Comparison of ENCODE assay signal across 12 cellular contexts in genomic region chr1:1432566-1432950, GRCh38. TPM values are rescaled to one million over a fixed set of nuclear protein-coding genes. Genes with fewer than 3 reads are reported as not detected.
DNase-seq lines count a peak whose midpoint lies in the region; ATAC-seq and TF ChIP-seq lines count a peak whose summit lies in the region.
"Had no signal": no experiment of that assay in that cellular context is flagged by ENCODE, and none has a peak within 500 bp of the region (broad histone marks: within the 10 kb centered on the region; RNA-seq: fewer than 3 reads in every experiment).

No MANE protein-coding gene starts in this region.

- CTCF ChIA-PET in activated CD4-positive, alpha-beta memory T cell treated with anti-CD3 and anti-CD28 coated beads, Interleukin-2, amount 10 ng/mL, durations not matched to agents 7 days and 5 days (lab: Charles Lee), result no interaction called here

- H3K4me1 ChIP-seq in mucosa of rectum (ENCODE audit: control insufficient read depth in 2 of 2, insufficient read depth in 2 of 2, low read length in 2 of 2) (peaks cover 52 to 57% of the 10 kb centered on the region in 2 donors), thoracic aorta (ENCODE audit: control insufficient read depth in 1 of 2, low read depth in 2 of 2) (peaks cover 15 to 60% of the 10 kb centered on the region in 2 donors)

- peaks cover 8% of the 10 kb centered on the region for H3K4me1 Mint-ChIP-seq in activated CD4-positive, alpha-beta memory T cell treated with anti-CD3 and anti-CD28 coated beads, Interleukin-2, amount 10 ng/mL, durations not matched to agents 7 days and 5 days

- peak overlapping the region; percentile 78 to 100 (median 97) for H3K27ac ChIP-seq in dorsolateral prefrontal cortex
- H3K27ac ChIP-seq in mucosa of rectum (ENCODE audit: low read depth in 2 of 2, low read length in 2 of 2), result peak overlapping the region; percentile 92 to 93
- H3K27ac ChIP-seq in thoracic aorta, result peak overlapping the region; percentile 26 to 83

- TF ChIP-seq CTCF in LNCaP clone FGC (IDR thresholded peaks at IDR 0.05; ENCODE audit: control insufficient read depth, extremely low read depth, insufficient read depth) (no peak), dorsolateral prefrontal cortex (IDR thresholded peaks at IDR 0.05 in 54 of 56, conservative IDR thresholded peaks at IDR 0.05 in 2 of 56; ENCODE audit: low read depth in 1 of 56, partially characterized antibody in 56 of 56) (no peak), thoracic aorta (IDR thresholded peaks at IDR 0.05) (no peak)

- H3K9me3 Mint-ChIP-seq in activated CD4-positive, alpha-beta memory T cell treated with anti-CD3 and anti-CD28 coated beads, Interleukin-2, amount 10 ng/mL, durations not matched to agents 7 days and 5 days, result no peaks in the 10 kb centered on the region
- H3K9me3 Mint-ChIP-seq: activated naive CD4-positive, alpha-beta T cell treated with anti-CD3 and anti-CD28 coated beads, Interleukin-2, amount 50 U/mL, for 72 hours had no signal

- DNase-seq in LNCaP clone FGC (ENCODE audit: low read depth) (no peak), dorsolateral prefrontal cortex (no peak), thoracic aorta (ENCODE audit: low spot score) (no peak)
- no peak for DNase-seq in activated CD4-positive, alpha-beta memory T cell treated with anti-CD3 and anti-CD28 coated beads, Interleukin-2, amount 10 ng/mL, durations not matched to agents 7 days and 5 days
- DNase-seq: NCI-H187 treated with DMSO at 0.1 percent for 48 hours had no signal

- POLR2A ChIA-PET in activated CD4-positive, alpha-beta memory T cell treated with anti-CD3 and anti-CD28 coated beads, Interleukin-2, amount 10 ng/mL, durations not matched to agents 7 days and 5 days (lab: Charles Lee), result no interaction called here

- intact Hi-C loops in dorsolateral prefrontal cortex (cut with DNase I), result no loop called here

- H3K36me3 Mint-ChIP-seq in activated CD4-positive, alpha-beta memory T cell treated with anti-CD3 and anti-CD28 coated beads, Interleukin-2, amount 10 ng/mL, durations not matched to agents 7 days and 5 days (ENCODE audit: low read depth), result no peaks in the 10 kb centered on the region
- H3K36me3 Mint-ChIP-seq: activated naive CD4-positive, alpha-beta T cell treated with anti-CD3 and anti-CD28 coated beads, Interleukin-2, amount 50 U/mL, for 72 hours had no signal

- H3K27ac Mint-ChIP-seq in activated CD4-positive, alpha-beta memory T cell treated with anti-CD3 and anti-CD28 coated beads, Interleukin-2, amount 10 ng/mL, durations not matched to agents 7 days and 5 days, result no peak overlapping the region
- H3K27ac Mint-ChIP-seq: activated naive CD4-positive, alpha-beta T cell treated with anti-CD3 and anti-CD28 coated beads, Interleukin-2, amount 50 U/mL, for 72 hours had no signal

- peaks cover 20% of the 10 kb centered on the region for H3K27me3 Mint-ChIP-seq in activated CD4-positive, alpha-beta memory T cell treated with anti-CD3 and anti-CD28 coated beads, Interleukin-2, amount 10 ng/mL, durations not matched to agents 7 days and 5 days

- peak overlapping the region; percentile 39 for H3K4me3 ChIP-seq in LNCaP clone FGC (ENCODE audit: low read depth, low read length)
- peak overlapping the region in 24 of 59 donors; percentile 8 to 82 (median 68) for H3K4me3 ChIP-seq in dorsolateral prefrontal cortex
- H3K4me3 ChIP-seq in mucosa of rectum (ENCODE audit: low read length in 2 of 2), result peak overlapping the region in 1 of 2 donors; percentile 25
- no peak overlapping the region for H3K4me3 ChIP-seq in thoracic aorta

- ATAC-seq in thoracic aorta (ENCODE audit: insufficient number of reproducible peaks, low FRiP score, low read depth) (no peak), GM18517 (IDR thresholded peaks at IDR 0.05; ENCODE audit: unreplicated experiment) (no peak), GM21619 (IDR thresholded peaks at IDR 0.05; ENCODE audit: unreplicated experiment) (no peak), HG02840 (IDR thresholded peaks at IDR 0.05; ENCODE audit: low FRiP score, unreplicated experiment) (no peak)
- ATAC-seq: activated CD4-positive, CD25-positive, alpha-beta regulatory T cell treated with anti-CD3 and anti-CD28 coated beads, Interleukin-2, amount 50 U/mL, for 24 hours had no signal

- peak overlapping the region in 1 of 2 donors; percentile 65 for H3K9ac ChIP-seq in mucosa of rectum (ENCODE audit: low read depth in 1 of 2, low read length in 2 of 2)

- H3K9me3 ChIP-seq in mucosa of rectum (ENCODE audit: control insufficient read depth in 2 of 2, low read length in 2 of 2) (no peaks in the 10 kb centered on the region), thoracic aorta (no peaks in the 10 kb centered on the region)

- H3K36me3 ChIP-seq in mucosa of rectum (ENCODE audit: control insufficient read depth in 2 of 2, insufficient read depth in 2 of 2, low read length in 2 of 2), result no peaks in the 10 kb centered on the region
- no peaks in the 10 kb centered on the region for H3K36me3 ChIP-seq in thoracic aorta

- no peak overlapping the region for H3K4me3 Mint-ChIP-seq in activated CD4-positive, alpha-beta memory T cell treated with anti-CD3 and anti-CD28 coated beads, Interleukin-2, amount 10 ng/mL, durations not matched to agents 7 days and 5 days

- H3K27me3 ChIP-seq in dorsolateral prefrontal cortex (no peaks in the 10 kb centered on the region), mucosa of rectum (ENCODE audit: control insufficient read depth in 2 of 2, insufficient read depth in 2 of 2, low read length in 2 of 2) (peaks cover 6 to 7% of the 10 kb centered on the region in 2 donors), thoracic aorta (replicated peaks; ENCODE audit: insufficient read depth) (no peaks in the 10 kb centered on the region)

RNA-seq across cellular contexts. Expression of gene VWA1, which starts 2.9 kb away (rescaled TPM):
- total RNA-seq in dorsolateral prefrontal cortex, result 100 to 1,000 TPM in 33 of 120 experiments, 10 to 100 TPM in 87; 27.4 to 258 (median 73.3) TPM
- 10 to 100 TPM; 21.7 to 23.6 TPM for total RNA-seq in thoracic aorta
- under 1 TPM; 0.33 to 0.45 TPM for total RNA-seq in activated CD4-positive, alpha-beta memory T cell treated with anti-CD3 and anti-CD28 coated beads, Interleukin-2, amount 10 ng/mL, durations not matched to agents 7 days and 5 days

RNA-seq across cellular contexts. Expression of gene ANKRD65, which starts 11.5 kb away (rescaled TPM):
- total RNA-seq in dorsolateral prefrontal cortex, result 10 to 100 TPM in 118 of 120 experiments, 1 to 10 TPM in 2; 4.0 to 63.5 (median 26.5) TPM
- total RNA-seq in thoracic aorta, result under 1 TPM in 1 of 2 donors, not detected in 1; 0.68 TPM
- total RNA-seq in activated CD4-positive, alpha-beta memory T cell treated with anti-CD3 and anti-CD28 coated beads, Interleukin-2, amount 10 ng/mL, durations not matched to agents 7 days and 5 days, result not detected
- total RNA-seq: RPMI7951 had no signal

RNA-seq across cellular contexts. Expression of gene ATAD3C, which starts 16.9 kb away (rescaled TPM):
- total RNA-seq in dorsolateral prefrontal cortex (10 to 100 TPM in 10 of 120 experiments, 1 to 10 TPM in 109, under 1 TPM in 1; 0.94 to 16.5 (median 3.5) TPM), thoracic aorta (under 1 TPM in 1 of 2 donors, not detected in 1; 0.27 TPM)
- total RNA-seq in activated CD4-positive, alpha-beta memory T cell treated with anti-CD3 and anti-CD28 coated beads, Interleukin-2, amount 10 ng/mL, durations not matched to agents 7 days and 5 days, result 1 to 10 TPM in 1 of 2 experiments, under 1 TPM in 1; 0.98 to 1.4 TPM
- total RNA-seq: RPMI7951 had no signal

RNA-seq across cellular contexts. Expression of gene MRPL20, which starts 25.5 kb away (rescaled TPM):
- total RNA-seq in dorsolateral prefrontal cortex (100 to 1,000 TPM in 12 of 120 experiments, 10 to 100 TPM in 108; 56.0 to 114 (median 86.3) TPM), thoracic aorta (100 to 1,000 TPM in 1 of 2 donors, 10 to 100 TPM in 1; 96.9 to 121 TPM)
- total RNA-seq in activated CD4-positive, alpha-beta memory T cell treated with anti-CD3 and anti-CD28 coated beads, Interleukin-2, amount 10 ng/mL, durations not matched to agents 7 days and 5 days, result 10 to 100 TPM; 82.8 to 87.3 TPM

RNA-seq across cellular contexts. Expression of gene CCNL2, which starts 33.4 kb away (rescaled TPM):
- total RNA-seq in dorsolateral prefrontal cortex, result 100 to 1,000 TPM; 111 to 235 (median 165) TPM
- 100 to 1,000 TPM; 214 to 313 TPM for total RNA-seq in thoracic aorta
- 100 to 1,000 TPM; 104 TPM for total RNA-seq in activated CD4-positive, alpha-beta memory T cell treated with anti-CD3 and anti-CD28 coated beads, Interleukin-2, amount 10 ng/mL, durations not matched to agents 7 days and 5 days

Comparison
In these comparisons a context has a peak if more than half of its experiments do, and no peak if none do; other contexts are left out.
1. RNA of gene VWA1, which starts 2.9 kb away (total RNA-seq): 27.4 to 258 TPM in dorsolateral prefrontal cortex and 21.7 to 23.6 TPM in thoracic aorta; 0.33 to 0.45 TPM in activated CD4-positive, alpha-beta memory T cell treated with anti-CD3 and anti-CD28 coated beads, Interleukin-2, amount 10 ng/mL, durations not matched to agents 7 days and 5 days; every median in the first group is over 10 times any median in the second.
2. Peak in every context shown above with its lines, with median percentiles within 50 percentile points of each other: H3K27ac ChIP-seq.